9 cellular contexts compared by ENCODE assay signal in genomic region chr20:56360133-56360898, GRCh38. TPM values are rescaled to one million over a fixed set of nuclear protein-coding genes. Genes with fewer than 3 reads are reported as not detected.
DNase-seq lines count a peak whose midpoint lies in the region; ATAC-seq, FAIRE-seq and TF ChIP-seq lines count a peak whose summit lies in the region.
"Had no signal": no experiment of that assay in that cellular context is flagged by ENCODE, and none has a peak within 500 bp of the region (broad histone marks: within the 10 kb centered on the region; RNA-seq: fewer than 3 reads in every experiment).

No MANE protein-coding gene starts in this region.

- BruUV-seq in HepG2 (replicated peaks; lab: Mats Ljungman, UMichigan), result TSS peak; percentile 45

- peaks cover 13% of the 10 kb centered on the region for H3K4me1 Mint-ChIP-seq in activated CD4-positive, alpha-beta T cell treated with anti-CD3 and anti-CD28 coated beads, Interleukin-2, amount 10 ng/mL, durations not matched to agents 7 days and 5 days

- H2AFZ ChIP-seq in HepG2 (ENCODE audit: low read length), result peak overlapping the region; percentile 16

- peak overlapping the region; percentile 71 for H3K27ac Mint-ChIP-seq in activated CD4-positive, alpha-beta T cell treated with anti-CD3 and anti-CD28 coated beads, Interleukin-2, amount 10 ng/mL, durations not matched to agents 7 days and 5 days

- peak; percentile 78 for ATAC-seq in HepG2
- ATAC-seq in HG03135 (IDR thresholded peaks at IDR 0.05; ENCODE audit: unreplicated experiment), result no peak

- H3K36me3 Mint-ChIP-seq in activated CD4-positive, alpha-beta T cell treated with anti-CD3 and anti-CD28 coated beads, Interleukin-2, amount 10 ng/mL, durations not matched to agents 7 days and 5 days (ENCODE audit: low read depth), result no peaks in the 10 kb centered on the region

- FAIRE-seq in HepG2 (lab: Jason Lieb, UNC), result peak; percentile 59

- H3K9me3 ChIP-seq in HepG2 (ENCODE audit: low read length) (no peaks in the 10 kb centered on the region), suprapubic skin (no peaks in the 10 kb centered on the region), BE2C (no peaks in the 10 kb centered on the region)

- in situ Hi-C loops in astrocyte of the spinal cord (cut with HindIII; ENCODE audit: low sequenced_read_pairs) (no loop called here), HepG2 (cut with HindIII; ENCODE audit: extremely low pct_ligation_motif_present, low pct_unique_long_range_greater_than_20kb) (no loop called here)

- WGBS in HepG2 (ENCODE audit: low lambda C conversion rate), result 35% methylated on average over 13 of the region's 13 CpGs
- WGBS in suprapubic skin, result 66% methylated on average over 13 of the region's 13 CpGs

- TF ChIP-seq CTCF in astrocyte of the spinal cord (IDR thresholded peaks at IDR 0.05; ENCODE audit: low read depth, low read length), result no peak
- peak; percentile 36; the same call in 1 of the 2 replicates for TF ChIP-seq CTCF in HepG2 (CRISPR knock-in tag; IDR thresholded peaks at IDR 0.05)
- TF ChIP-seq CTCF in suprapubic skin (IDR thresholded peaks at IDR 0.05), result no peak
- no peak for TF ChIP-seq CTCF in BE2C (IDR thresholded peaks at IDR 0.05; ENCODE audit: low read depth, low read length)

- POLR2A ChIA-PET in activated CD4-positive, alpha-beta T cell treated with anti-CD3 and anti-CD28 coated beads, Interleukin-2, amount 10 ng/mL, durations not matched to agents 7 days and 5 days (lab: Charles Lee), result interaction anchor here (0.6 kb wide), 1 partner anchor 353 kb away, joined by 3 read pairs; no protein-coding TSS in a partner anchor
- POLR2A ChIA-PET in HepG2 (lab: Yijun Ruan, JAX), result interaction anchor here (0.7 to 5.9 kb wide), 10 partner anchors 9 to 58 kb away, joined by 3 to 91 read pairs (median 3); partner anchors contain the start of genes AURKA, CASS4 and CSTF1

- no peak for TF ChIP-seq RAD21 in HepG2 (CRISPR knock-in tag; IDR thresholded peaks at IDR 0.05)

- intact Hi-C loops in HepG2 (cut with micrococcal nuclease; ENCODE audit: unreplicated experiment), result loop anchor here (1.0 kb wide), 1 partner anchor 32 kb away; the partner anchor contains the start of genes AURKA and CSTF1

- peak overlapping the region; percentile 82 for H3K4me3 ChIP-seq in astrocyte of the spinal cord (ENCODE audit: low read depth, low read length)
- H3K4me3 ChIP-seq in HepG2 (replicated peaks in 1 of 3; ENCODE audit: insufficient read depth in 1 of 3, low read depth in 2 of 3, low read length in 3 of 3), result peak overlapping the region; percentile 83 to 94 (median 93)
- peak overlapping the region; percentile 99 for H3K4me3 ChIP-seq in suprapubic skin
- no peak overlapping the region for H3K4me3 ChIP-seq in BE2C (ENCODE audit: low read depth, low read length)

- H3K27me3 Mint-ChIP-seq in activated CD4-positive, alpha-beta T cell treated with anti-CD3 and anti-CD28 coated beads, Interleukin-2, amount 10 ng/mL, durations not matched to agents 7 days and 5 days, result peaks cover 2% of the 10 kb centered on the region

- peak overlapping the region; percentile 93 for H3K9ac ChIP-seq in HepG2 (ENCODE audit: insufficient read depth, low read depth, low read length)

- H3K27me3 ChIP-seq in HepG2 (ENCODE audit: control insufficient read depth in 1 of 2, insufficient read depth in 2 of 2, low read length in 2 of 2), result no peaks in the 10 kb centered on the region; a peak in 1 of 5 replicates
- no peaks in the 10 kb centered on the region for H3K27me3 ChIP-seq in suprapubic skin
- H3K27me3 ChIP-seq in BE2C, result no peaks in the 10 kb centered on the region

- peaks cover 29% of the 10 kb centered on the region for H3K4me1 ChIP-seq in HepG2 (ENCODE audit: insufficient read depth, low read length)
- peaks cover 37% of the 10 kb centered on the region for H3K4me1 ChIP-seq in suprapubic skin
- H3K4me1 ChIP-seq in BE2C, result no peaks in the 10 kb centered on the region

- H3K4me3 Mint-ChIP-seq in activated CD4-positive, alpha-beta T cell treated with anti-CD3 and anti-CD28 coated beads, Interleukin-2, amount 10 ng/mL, durations not matched to agents 7 days and 5 days, result peak overlapping the region; percentile 82

- H3K36me3 ChIP-seq in HepG2 (replicated peaks in 1 of 2; ENCODE audit: control insufficient read depth in 1 of 2, insufficient read depth in 2 of 2, low read length in 2 of 2) (peaks cover 1 to 4% of the 10 kb centered on the region in 2 experiments; a peak in 2 of 5 replicates), suprapubic skin (peaks cover 6% of the 10 kb centered on the region), BE2C (no peaks in the 10 kb centered on the region)

- H3K4me2 ChIP-seq in HepG2 (ENCODE audit: low read depth, low read length), result peak overlapping the region; percentile 92

- peaks cover 11% of the 10 kb centered on the region for H3K79me2 ChIP-seq in HepG2 (ENCODE audit: insufficient read depth, low read length)

- no peak for DNase-seq in activated CD4-positive, alpha-beta T cell treated with anti-CD3 and anti-CD28 coated beads, Interleukin-2, amount 10 ng/mL, durations not matched to agents 7 days and 5 days
- DNase-seq in activated CD4-positive, alpha-beta T cell treated with anti-CD3 and anti-CD28 coated beads, Interleukin-2, amount 50 U/mL, for 4 hours, result no peak
- DNase-seq in astrocyte of the spinal cord (ENCODE audit: low read depth, low spot score) (no peak), HepG2 (ENCODE audit: low spot score) (peak; percentile 78), suprapubic skin (ENCODE audit: low spot score in 2 of 2) (no peak), BE2C (no peak)
- DNase-seq in stimulated activated CD4-positive, alpha-beta T cell treated with anti-CD3 and anti-CD28 coated beads, Interleukin-4, amount 100 ng/mL, for 24 hours, result no peak
- DNase-seq: SIG-M5 had no signal

- H3K9me3 Mint-ChIP-seq in activated CD4-positive, alpha-beta T cell treated with anti-CD3 and anti-CD28 coated beads, Interleukin-2, amount 10 ng/mL, durations not matched to agents 7 days and 5 days, result no peaks in the 10 kb centered on the region

- H3K27ac ChIP-seq in HepG2 (ENCODE audit: extremely low read length, insufficient read depth, low read length) (peak overlapping the region; percentile 76), suprapubic skin (peak overlapping the region; percentile 96)

- TF ChIP-seq POLR2A in HepG2 (IDR thresholded peaks at IDR 0.05; ENCODE audit: insufficient read depth in 1 of 2, low read depth in 2 of 2, low read length in 2 of 2) (peak; percentile 29 to 41; a peak in 2 of 4 replicates), suprapubic skin (IDR thresholded peaks at IDR 0.05) (no peak)

- H4K20me1 ChIP-seq in HepG2 (ENCODE audit: insufficient read depth, low read length), result peaks cover 3% of the 10 kb centered on the region; the same call in 1 of the 2 replicates

- TF ChIP-seq EP300 in HepG2 (IDR thresholded peaks at IDR 0.05; ENCODE audit: low read depth in 2 of 2, low read length in 2 of 2), result 0 out of 4 replicates have a peak, but pooled peaks of 1 of the 2 experiments have one; percentile 19
- 0 out of 2 replicates have a peak, but pooled peaks have one; percentile 9 for TF ChIP-seq EP300 in HepG2 (CRISPR knock-in tag; IDR thresholded peaks at IDR 0.05; ENCODE audit: borderline replicate concordance)
- no peak for TF ChIP-seq EP300 in suprapubic skin (IDR thresholded peaks at IDR 0.05)

- CTCF ChIA-PET in activated CD4-positive, alpha-beta T cell treated with anti-CD3 and anti-CD28 coated beads, Interleukin-2, amount 10 ng/mL, durations not matched to agents 7 days and 5 days (lab: Charles Lee), result no interaction called here
- CTCF ChIA-PET in HepG2 (lab: Yijun Ruan, JAX; ENCODE audit: low intra/inter-chr PET ratio, low total read pairs), result no interaction called here

RNA-seq across cellular contexts. Expression of gene FAM210B, which starts 1.5 kb away (rescaled TPM):
- 1 to 10 TPM; 8.4 to 9.7 TPM for total RNA-seq in activated CD4-positive, alpha-beta T cell treated with anti-CD3 and anti-CD28 coated beads, Interleukin-2, amount 10 ng/mL, durations not matched to agents 7 days and 5 days
- total RNA-seq in HepG2 (2016; rRNA removed; fragmentation: Illumina TruSeq; extraction: Trizol) (75.9 and 88.4 TPM in 2 replicates), suprapubic skin (10 to 100 TPM; 44.0 to 75.3 (median 58.4) TPM)
- total RNA-seq in HepG2 (2016; cell fraction: cytosol; rRNA removed; fragmentation: Illumina TruSeq; extraction: Trizol; ENCODE audit: low read depth), result 43.4 and 46.3 TPM in 2 replicates
- total RNA-seq in HepG2 (2016; cell fraction: insoluble cytoplasmic fraction; rRNA removed; fragmentation: Illumina TruSeq; extraction: Trizol), result 80.4 and 87.7 TPM in 2 replicates
- 112 and 113 TPM in 2 replicates for total RNA-seq in HepG2 (2016; cell fraction: membrane; rRNA removed; fragmentation: Illumina TruSeq; extraction: Trizol)
- 48.9 and 57.6 TPM in 2 replicates for total RNA-seq in HepG2 (2016; cell fraction: nucleus; rRNA removed; fragmentation: Illumina TruSeq; extraction: Trizol)
- 107 and 111 TPM in 2 replicates for polyA plus RNA-seq in HepG2 (2011; rRNA removed)
- 81.6 and 121 TPM in 2 replicates for polyA plus RNA-seq in HepG2 (2011; cell fraction: cytosol; rRNA removed)
- polyA plus RNA-seq in HepG2 (2011; cell fraction: nucleus; rRNA removed), result 21.7 and 28.8 TPM in 2 replicates
- polyA plus RNA-seq in HepG2 (2012), result 87.6 and 100 TPM in 2 replicates
- polyA plus RNA-seq in HepG2 (2016; cell fraction: cytosol; fragmentation: Illumina TruSeq; extraction: Trizol; ENCODE audit: low read depth), result 74.9 and 84.3 TPM in 2 replicates
- polyA plus RNA-seq in HepG2 (2016; cell fraction: insoluble cytoplasmic fraction; fragmentation: Illumina TruSeq; extraction: Trizol; ENCODE audit: low read depth), result 128 and 133 TPM in 2 replicates
- 136 and 137 TPM in 2 replicates for polyA plus RNA-seq in HepG2 (2016; cell fraction: membrane; fragmentation: Illumina TruSeq; extraction: Trizol; ENCODE audit: low read depth)
- polyA plus RNA-seq in HepG2 (2016; cell fraction: nucleus; fragmentation: Illumina TruSeq; extraction: Trizol; ENCODE audit: insufficient read depth, low read depth), result 94.3 and 100 TPM in 2 replicates
- polyA minus RNA-seq in HepG2 (2011; rRNA and poly(A)+ RNA removed; ENCODE audit: low replicate concordance), result 14.9 and 72.3 TPM in 2 replicates
- 60.3 and 67.3 TPM in 2 replicates for polyA minus RNA-seq in HepG2 (2011; cell fraction: cytosol; rRNA and poly(A)+ RNA removed)
- polyA minus RNA-seq in HepG2 (2011; cell fraction: nucleus; rRNA and poly(A)+ RNA removed), result 45.2 and 49.0 TPM in 2 replicates
- polyA plus RNA-seq in BE2C (2012; ENCODE audit: insufficient read depth, insufficient read length, low read depth), result 2.6 TPM

RNA-seq across cellular contexts. Expression of gene AURKA, which starts 31.7 kb away (rescaled TPM):
- 10 to 100 TPM; 73.6 to 83.0 TPM for total RNA-seq in activated CD4-positive, alpha-beta T cell treated with anti-CD3 and anti-CD28 coated beads, Interleukin-2, amount 10 ng/mL, durations not matched to agents 7 days and 5 days
- total RNA-seq in HepG2 (2016; rRNA removed; fragmentation: Illumina TruSeq; extraction: Trizol) (224 and 335 TPM in 2 replicates), suprapubic skin (1 to 10 TPM; 2.1 to 5.7 (median 2.5) TPM)
- 127 and 136 TPM in 2 replicates for total RNA-seq in HepG2 (2016; cell fraction: cytosol; rRNA removed; fragmentation: Illumina TruSeq; extraction: Trizol; ENCODE audit: low read depth)
- 218 and 331 TPM in 2 replicates for total RNA-seq in HepG2 (2016; cell fraction: insoluble cytoplasmic fraction; rRNA removed; fragmentation: Illumina TruSeq; extraction: Trizol)
- total RNA-seq in HepG2 (2016; cell fraction: membrane; rRNA removed; fragmentation: Illumina TruSeq; extraction: Trizol), result 173 and 174 TPM in 2 replicates
- total RNA-seq in HepG2 (2016; cell fraction: nucleus; rRNA removed; fragmentation: Illumina TruSeq; extraction: Trizol), result 85.9 and 90.8 TPM in 2 replicates
- 55.7 and 96.4 TPM in 2 replicates for polyA plus RNA-seq in HepG2 (2011; rRNA removed)
- 60.3 and 70.8 TPM in 2 replicates for polyA plus RNA-seq in HepG2 (2011; cell fraction: cytosol; rRNA removed)
- 23.6 and 31.7 TPM in 2 replicates for polyA plus RNA-seq in HepG2 (2011; cell fraction: nucleus; rRNA removed)
- 41.6 and 70.4 TPM in 2 replicates for polyA plus RNA-seq in HepG2 (2012)
- 36.5 and 39.6 TPM in 2 replicates for polyA plus RNA-seq in HepG2 (2016; cell fraction: cytosol; fragmentation: Illumina TruSeq; extraction: Trizol; ENCODE audit: low read depth)
- polyA plus RNA-seq in HepG2 (2016; cell fraction: insoluble cytoplasmic fraction; fragmentation: Illumina TruSeq; extraction: Trizol; ENCODE audit: low read depth), result 285 and 289 TPM in 2 replicates
- 72.5 and 73.7 TPM in 2 replicates for polyA plus RNA-seq in HepG2 (2016; cell fraction: membrane; fragmentation: Illumina TruSeq; extraction: Trizol; ENCODE audit: low read depth)
- polyA plus RNA-seq in HepG2 (2016; cell fraction: nucleus; fragmentation: Illumina TruSeq; extraction: Trizol; ENCODE audit: insufficient read depth, low read depth), result 111 and 116 TPM in 2 replicates
- polyA minus RNA-seq in HepG2 (2011; rRNA and poly(A)+ RNA removed; ENCODE audit: low replicate concordance), result 63.7 and 146 TPM in 2 replicates
- 43.1 and 61.1 TPM in 2 replicates for polyA minus RNA-seq in HepG2 (2011; cell fraction: cytosol; rRNA and poly(A)+ RNA removed)
- 25.4 and 35.1 TPM in 2 replicates for polyA minus RNA-seq in HepG2 (2011; cell fraction: nucleus; rRNA and poly(A)+ RNA removed)
- 10.9 TPM for polyA plus RNA-seq in BE2C (2012; ENCODE audit: insufficient read depth, insufficient read length, low read depth)

RNA-seq across cellular contexts. Expression of gene CSTF1, which starts 32.1 kb away (rescaled TPM):
- 10 to 100 TPM; 61.8 to 62.4 TPM for total RNA-seq in activated CD4-positive, alpha-beta T cell treated with anti-CD3 and anti-CD28 coated beads, Interleukin-2, amount 10 ng/mL, durations not matched to agents 7 days and 5 days
- total RNA-seq in HepG2 (2016; rRNA removed; fragmentation: Illumina TruSeq; extraction: Trizol) (70.9 and 105 TPM in 2 replicates), suprapubic skin (10 to 100 TPM; 28.6 to 38.3 (median 31.2) TPM)
- total RNA-seq in HepG2 (2016; cell fraction: cytosol; rRNA removed; fragmentation: Illumina TruSeq; extraction: Trizol; ENCODE audit: low read depth), result 17.0 and 17.9 TPM in 2 replicates
- 72.4 and 104 TPM in 2 replicates for total RNA-seq in HepG2 (2016; cell fraction: insoluble cytoplasmic fraction; rRNA removed; fragmentation: Illumina TruSeq; extraction: Trizol)
- total RNA-seq in HepG2 (2016; cell fraction: membrane; rRNA removed; fragmentation: Illumina TruSeq; extraction: Trizol), result 37.3 and 42.3 TPM in 2 replicates
- 53.7 and 58.2 TPM in 2 replicates for total RNA-seq in HepG2 (2016; cell fraction: nucleus; rRNA removed; fragmentation: Illumina TruSeq; extraction: Trizol)
- polyA plus RNA-seq in HepG2 (2011; rRNA removed), result 67.9 and 100 TPM in 2 replicates
- 63.9 and 67.0 TPM in 2 replicates for polyA plus RNA-seq in HepG2 (2011; cell fraction: cytosol; rRNA removed)
- 63.5 and 65.1 TPM in 2 replicates for polyA plus RNA-seq in HepG2 (2011; cell fraction: nucleus; rRNA removed)
- polyA plus RNA-seq in HepG2 (2012), result 39.4 and 55.3 TPM in 2 replicates
- polyA plus RNA-seq in HepG2 (2016; cell fraction: cytosol; fragmentation: Illumina TruSeq; extraction: Trizol; ENCODE audit: low read depth), result 8.4 and 10.8 TPM in 2 replicates
- polyA plus RNA-seq in HepG2 (2016; cell fraction: insoluble cytoplasmic fraction; fragmentation: Illumina TruSeq; extraction: Trizol; ENCODE audit: low read depth), result 89.9 and 97.0 TPM in 2 replicates
- 17.6 and 17.8 TPM in 2 replicates for polyA plus RNA-seq in HepG2 (2016; cell fraction: membrane; fragmentation: Illumina TruSeq; extraction: Trizol; ENCODE audit: low read depth)
- 76.3 and 78.8 TPM in 2 replicates for polyA plus RNA-seq in HepG2 (2016; cell fraction: nucleus; fragmentation: Illumina TruSeq; extraction: Trizol; ENCODE audit: insufficient read depth, low read depth)
- 186 and 265 TPM in 2 replicates for polyA minus RNA-seq in HepG2 (2011; rRNA and poly(A)+ RNA removed; ENCODE audit: low replicate concordance)
- 59.5 and 62.1 TPM in 2 replicates for polyA minus RNA-seq in HepG2 (2011; cell fraction: cytosol; rRNA and poly(A)+ RNA removed)
- polyA minus RNA-seq in HepG2 (2011; cell fraction: nucleus; rRNA and poly(A)+ RNA removed), result 49.2 and 64.4 TPM in 2 replicates
- 48.3 TPM for polyA plus RNA-seq in BE2C (2012; ENCODE audit: insufficient read depth, insufficient read length, low read depth)

RNA-seq across cellular contexts. Expression of gene CASS4, which starts 51.7 kb away (rescaled TPM):
- 1 to 10 TPM; 8.6 to 9.0 TPM for total RNA-seq in activated CD4-positive, alpha-beta T cell treated with anti-CD3 and anti-CD28 coated beads, Interleukin-2, amount 10 ng/mL, durations not matched to agents 7 days and 5 days
- total RNA-seq in HepG2 (2016; rRNA removed; fragmentation: Illumina TruSeq; extraction: Trizol) (0.38 and 0.49 TPM in 2 replicates), suprapubic skin (1 to 10 TPM in 1 of 4 donors, under 1 TPM in 3; 0.42 to 1.9 (median 0.66) TPM)
- 0.09 TPM in 1 of 2 replicates, not detected in the other for total RNA-seq in HepG2 (2016; cell fraction: cytosol; rRNA removed; fragmentation: Illumina TruSeq; extraction: Trizol; ENCODE audit: low read depth)
- 0.28 and 0.35 TPM in 2 replicates for total RNA-seq in HepG2 (2016; cell fraction: insoluble cytoplasmic fraction; rRNA removed; fragmentation: Illumina TruSeq; extraction: Trizol)
- 0.17 and 0.31 TPM in 2 replicates for total RNA-seq in HepG2 (2016; cell fraction: membrane; rRNA removed; fragmentation: Illumina TruSeq; extraction: Trizol)
- 0.53 and 0.65 TPM in 2 replicates for total RNA-seq in HepG2 (2016; cell fraction: nucleus; rRNA removed; fragmentation: Illumina TruSeq; extraction: Trizol)
- polyA plus RNA-seq in HepG2 (2011; rRNA removed), result 0.17 and 0.25 TPM in 2 replicates
- polyA plus RNA-seq in HepG2 (2011; cell fraction: cytosol; rRNA removed), result 0.10 and 0.17 TPM in 2 replicates
- 0.35 and 0.50 TPM in 2 replicates for polyA plus RNA-seq in HepG2 (2011; cell fraction: nucleus; rRNA removed)
- polyA plus RNA-seq in HepG2 (2012), result 0.17 and 0.23 TPM in 2 replicates
- polyA plus RNA-seq in HepG2 (2016; cell fraction: cytosol; fragmentation: Illumina TruSeq; extraction: Trizol; ENCODE audit: low read depth), result not detected in 2 replicates
- polyA plus RNA-seq in HepG2 (2016; cell fraction: insoluble cytoplasmic fraction; fragmentation: Illumina TruSeq; extraction: Trizol; ENCODE audit: low read depth), result 0.30 and 0.41 TPM in 2 replicates
- 0.06 and 0.08 TPM in 2 replicates for polyA plus RNA-seq in HepG2 (2016; cell fraction: membrane; fragmentation: Illumina TruSeq; extraction: Trizol; ENCODE audit: low read depth)
- 0.21 and 0.48 TPM in 2 replicates for polyA plus RNA-seq in HepG2 (2016; cell fraction: nucleus; fragmentation: Illumina TruSeq; extraction: Trizol; ENCODE audit: insufficient read depth, low read depth)
- polyA minus RNA-seq in HepG2 (2011; rRNA and poly(A)+ RNA removed; ENCODE audit: low replicate concordance), result 0.06 and 0.07 TPM in 2 replicates
- 0.26 TPM in 1 of 2 replicates, not detected in the other for polyA minus RNA-seq in HepG2 (2011; cell fraction: cytosol; rRNA and poly(A)+ RNA removed)
- 0.26 and 0.50 TPM in 2 replicates for polyA minus RNA-seq in HepG2 (2011; cell fraction: nucleus; rRNA and poly(A)+ RNA removed)
- 0.25 TPM for polyA plus RNA-seq in BE2C (2012; ENCODE audit: insufficient read depth, insufficient read length, low read depth)

Comparison
In these comparisons a context has a peak if more than half of its experiments do, and no peak if none do; other contexts are left out.
1. POLR2A ChIP-seq: peak in HepG2 (2 of 2); none in suprapubic skin (0 of 2).
2. RNA of gene AURKA, which starts 31.7 kb away (total RNA-seq): 85.9 to 335 TPM in HepG2 and 73.6 to 83.0 TPM in activated CD4-positive, alpha-beta T cell treated with anti-CD3 and anti-CD28 coated beads, Interleukin-2, amount 10 ng/mL, durations not matched to agents 7 days and 5 days; 2.1 to 5.7 TPM in suprapubic skin; every median in the first group is over 10 times any median in the second.